Comparison of ENCODE assay signal across 32 cellular contexts in genomic region chr9:122518841-122519240, GRCh38. TPM values are rescaled to one million over a fixed set of nuclear protein-coding genes. Genes with fewer than 3 reads are reported as not detected.
DNase-seq lines count a peak whose midpoint lies in the region; ATAC-seq and TF ChIP-seq lines count a peak whose summit lies in the region.
"Had no signal": no experiment of that assay in that cellular context is flagged by ENCODE, and none has a peak within 500 bp of the region (broad histone marks: within the 10 kb centered on the region; RNA-seq: fewer than 3 reads in every experiment).

A gene with protein sequence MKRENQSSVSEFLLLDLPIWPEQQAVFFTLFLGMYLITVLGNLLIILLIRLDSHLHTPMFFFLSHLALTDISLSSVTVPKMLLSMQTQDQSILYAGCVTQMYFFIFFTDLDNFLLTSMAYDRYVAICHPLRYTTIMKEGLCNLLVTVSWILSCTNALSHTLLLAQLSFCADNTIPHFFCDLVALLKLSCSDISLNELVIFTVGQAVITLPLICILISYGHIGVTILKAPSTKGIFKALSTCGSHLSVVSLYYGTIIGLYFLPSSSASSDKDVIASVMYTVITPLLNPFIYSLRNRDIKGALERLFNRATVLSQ (plus strand): TSS chr9:122519141. CDS start chr9:122519141, 0 bp downstream.

- ATAC-seq in GM18861 (IDR thresholded peaks at IDR 0.05; ENCODE audit: unreplicated experiment), result no peak
- ATAC-seq: A549; CD8-positive, alpha-beta T cell had no signal

- no peaks in the 10 kb centered on the region for H3K79me2 ChIP-seq in osteoblast (ENCODE audit: insufficient read depth, low read length)

- DNase-seq in G401 (ENCODE audit: low spot score) (peak; percentile 47), osteoblast (ENCODE audit: insufficient read length, low spot score, missing footprints) (peak; percentile 14), NCI-H82 (lab: John Stamatoyannopoulos, UW) (no peak)
- DNase-seq: 8988T; ACHN; AML-193; BE2C; Caco-2; Calu3; CD4-positive, alpha-beta memory T cell; CD4-positive, alpha-beta T cell; CD4-positive, CD25-positive, alpha-beta regulatory T cell; CD8-positive, alpha-beta memory T cell; CD8-positive, alpha-beta T cell; COR-L47; DMS 273 treated with DMSO at 0.1 percent for 48 hours; DMS153; DMS53; DMS79; DMS79 treated with DMSO at 0.1 percent for 48 hours; DND-41; EL had no signal

- no peaks in the 10 kb centered on the region for H4K20me1 ChIP-seq in osteoblast (ENCODE audit: insufficient read depth, low read length)
- H4K20me1 ChIP-seq: BLaER1; BLaER1 treated with 17β-estradiol and CSF1 and Interleukin-3, amounts not matched to agents 10 nM and 100 nM had no signal

- H3K27ac ChIP-seq in osteoblast (ENCODE audit: low read depth, low read length), result no peak within 1 kb of the TSS
- H3K27ac ChIP-seq: 22Rv1; A549; BLaER1; BLaER1 treated with 17β-estradiol and CSF1 and Interleukin-3, amounts not matched to agents 10 nM and 100 nM; C4-2B had no signal

- no peaks in the 10 kb centered on the region for H3K27me3 ChIP-seq in osteoblast (ENCODE audit: insufficient read depth, low read length)
- H3K27me3 ChIP-seq: BLaER1; BLaER1 treated with 17β-estradiol and CSF1 and Interleukin-3, amounts not matched to agents 10 nM and 100 nM had no signal

- no peak within 1 kb of the TSS for H3K4me3 ChIP-seq in osteoblast (ENCODE audit: insufficient read depth, low read length)
- H3K4me3 ChIP-seq: A549; BLaER1; BLaER1 treated with 17β-estradiol and CSF1 and Interleukin-3, amounts not matched to agents 10 nM and 100 nM had no signal

- TF ChIP-seq CTCF in osteoblast (IDR thresholded peaks at IDR 0.05; ENCODE audit: extremely low read depth, low read depth, low read length), result no peak

- H3K4me2 ChIP-seq in osteoblast (ENCODE audit: insufficient read depth, low read length), result no peak within 1 kb of the TSS
- H3K4me2 ChIP-seq: A549; BLaER1; BLaER1 treated with 17β-estradiol and CSF1 and Interleukin-3, amounts not matched to agents 10 nM and 100 nM had no signal

- H2AFZ ChIP-seq in osteoblast (ENCODE audit: low read length), result no peak within 1 kb of the TSS

- no peaks in the 10 kb centered on the region for H3K9me3 ChIP-seq in osteoblast (ENCODE audit: low read depth, low read length)
- H3K9me3 ChIP-seq: A549; BE2C; BLaER1; BLaER1 treated with 17β-estradiol and CSF1 and Interleukin-3, amounts not matched to agents 10 nM and 100 nM; Caco-2 had no signal

- no peaks in the 10 kb centered on the region for H3K36me3 ChIP-seq in osteoblast (ENCODE audit: insufficient read depth, low read length)
- H3K36me3 ChIP-seq: BE2C; BLaER1; BLaER1 treated with 17β-estradiol and CSF1 and Interleukin-3, amounts not matched to agents 10 nM and 100 nM had no signal

- no peaks in the 10 kb centered on the region for H3K4me1 ChIP-seq in osteoblast (ENCODE audit: insufficient read depth, low read length)
- H3K4me1 ChIP-seq: A549; BE2C; BLaER1; BLaER1 treated with 17β-estradiol and CSF1 and Interleukin-3, amounts not matched to agents 10 nM and 100 nM; Caco-2 had no signal

- in situ Hi-C loops in G401 (cut with HindIII; ENCODE audit: low sequenced_read_pairs), result no loop called here

RNA-seq across cellular contexts. Expression of the gene that starts here (rescaled TPM):
- not detected in 2 replicates for total RNA-seq in G401 (2014; rRNA removed; shearing (Covaris generic))
- not detected in 2 replicates for total RNA-seq in osteoblast
- total RNA-seq: A172; A673; B cell; Caco-2; Calu3; CD4-positive, alpha-beta memory T cell; CD4-positive, alpha-beta T cell; CD8-positive, alpha-beta memory T cell; CD8-positive, alpha-beta T cell; Daoy had no signal

Comparison
In these comparisons a context has a peak if more than half of its experiments do, and no peak if none do; other contexts are left out.
1. Peak in DNase-seq in G401; RNA of the gene not detected or under 1 TPM.
2. Peak in DNase-seq in osteoblast; RNA of the gene not detected or under 1 TPM.